Comparison of ENCODE assay signal across 19 cellular contexts in genomic region chr2:29789884-29790485, GRCh38.
DNase-seq lines count a peak whose midpoint lies in the region; ATAC-seq and TF ChIP-seq lines count a peak whose summit lies in the region.
"Had no signal": no experiment of that assay in that cellular context is flagged by ENCODE, and none has a peak within 500 bp of the region (broad histone marks: within the 10 kb centered on the region; RNA-seq: fewer than 3 reads in every experiment).

No MANE protein-coding gene starts in this region.

- no peaks in the 10 kb centered on the region for H3K36me3 ChIP-seq in WERI-Rb-1
- no peaks in the 10 kb centered on the region for H3K36me3 ChIP-seq in brain microvascular endothelial cell (replicated peaks)
- no peaks in the 10 kb centered on the region for H3K36me3 ChIP-seq in MG63
- H3K36me3 ChIP-seq: BLaER1 had no signal

- no peaks in the 10 kb centered on the region for H3K27me3 ChIP-seq in WERI-Rb-1 (ENCODE audit: insufficient read depth, low read depth, severe bottlenecking)
- no peaks in the 10 kb centered on the region for H3K27me3 ChIP-seq in brain microvascular endothelial cell (replicated peaks)
- 0 out of 2 replicates have a peak, but pooled peaks cover 2% of the 10 kb centered on the region for H3K27me3 ChIP-seq in MG63
- H3K27me3 ChIP-seq: BLaER1 had no signal

- peaks cover 7% of the 10 kb centered on the region for H3K9me3 Mint-ChIP-seq in neural crest cell
- H3K9me3 Mint-ChIP-seq: CD8-positive, alpha-beta T cell had no signal

- TF ChIP-seq CTCF in WERI-Rb-1 (IDR thresholded peaks at IDR 0.05; ENCODE audit: low read depth, low read length) = no peak
- no peak for TF ChIP-seq CTCF in neural crest cell (conservative IDR thresholded peaks at IDR 0.05)
- TF ChIP-seq CTCF in brain microvascular endothelial cell (IDR thresholded peaks at IDR 0.05; ENCODE audit: low read depth, low read length, missing control alignments) = no peak

- peak overlapping the region; percentile 32 for H3K27ac Mint-ChIP-seq in neural crest cell (ENCODE audit: unreplicated experiment)
- H3K27ac Mint-ChIP-seq: CD14-positive monocyte; CD8-positive, alpha-beta T cell had no signal

- peak; percentile 55 for DNase-seq in D341Med (ENCODE audit: low spot score)
- DNase-seq in NCI-H524 treated with DMSO at 0.1 percent for 48 hours (lab: John Stamatoyannopoulos, UW) = peak; percentile 83
- peak; percentile 88 for DNase-seq in WERI-Rb-1
- DNase-seq in neural crest cell (ENCODE audit: low read depth, low spot score) = no peak
- no peak for DNase-seq in brain microvascular endothelial cell
- DNase-seq in MG63 = no peak
- DNase-seq: 8988T; Calu3; CD8-positive, alpha-beta T cell; DMS53; DND-41; EL; GM23248; HCEC 1CT had no signal

- in situ Hi-C loops in brain microvascular endothelial cell (cut with HindIII; ENCODE audit: low pct_ligation_motif_present, low sequenced_read_pairs) = no loop called here

- H3K4me3 Mint-ChIP-seq in neural crest cell = no peak overlapping the region
- H3K4me3 Mint-ChIP-seq: CD14-positive monocyte; CD8-positive, alpha-beta T cell had no signal

- H3K27me3 Mint-ChIP-seq in neural crest cell (ENCODE audit: low read depth) = no peaks in the 10 kb centered on the region

- ATAC-seq in HG02571 (IDR thresholded peaks at IDR 0.05; ENCODE audit: unreplicated experiment) = no peak
- ATAC-seq: CD8-positive, alpha-beta T cell; GM12878 had no signal

- H3K9me3 ChIP-seq in WERI-Rb-1 (ENCODE audit: severe bottlenecking) = no peaks in the 10 kb centered on the region
- H3K9me3 ChIP-seq in MG63 = no peaks in the 10 kb centered on the region
- H3K9me3 ChIP-seq: BLaER1 had no signal

- no peaks in the 10 kb centered on the region for H3K36me3 Mint-ChIP-seq in neural crest cell (ENCODE audit: low read depth)
- H3K36me3 Mint-ChIP-seq: CD14-positive monocyte; CD8-positive, alpha-beta T cell had no signal

- peaks cover 8% of the 10 kb centered on the region for H3K4me1 Mint-ChIP-seq in neural crest cell
- H3K4me1 Mint-ChIP-seq: CD14-positive monocyte had no signal

- peak overlapping the region; percentile 46 for H3K27ac ChIP-seq in WERI-Rb-1
- H3K27ac ChIP-seq in brain microvascular endothelial cell = no peak overlapping the region
- H3K27ac ChIP-seq: BLaER1, GM23248, HL-60 had no signal

- H3K4me3 ChIP-seq in WERI-Rb-1 (ENCODE audit: low read depth, low read length) = peak overlapping the region; percentile 30
- no peak overlapping the region for H3K4me3 ChIP-seq in brain microvascular endothelial cell (ENCODE audit: low read depth, low read length)
- H3K4me3 ChIP-seq in MG63 = no peak overlapping the region
- H3K4me3 ChIP-seq: BLaER1, GM12878, GM23248 had no signal

Comparison
In these comparisons a context has a peak if more than half of its experiments do, and no peak if none do; other contexts are left out.
1. DNase-seq: peak in D341Med (single experiment), NCI-H524 treated with DMSO at 0.1 percent for 48 hours (single experiment) and WERI-Rb-1 (single experiment); none in neural crest cell (single experiment), brain microvascular endothelial cell (single experiment) and MG63 (single experiment).